8 cellular contexts compared by ENCODE assay signal in genomic region chr11:68212421-68213134, GRCh38. TPM values are rescaled to one million over a fixed set of nuclear protein-coding genes. Genes with fewer than 3 reads are reported as not detected.
DNase-seq lines count a peak whose midpoint lies in the region; ATAC-seq lines count a peak whose summit lies in the region.

No MANE protein-coding gene starts in this region.

- ATAC-seq in HG02870 (IDR thresholded peaks at IDR 0.05; ENCODE audit: unreplicated experiment), result peak; percentile 32

- DNase-seq in NCI-H2081 (lab: John Stamatoyannopoulos, UW), result peak; percentile 33 to 58
- DNase-seq in NCI-H2081 treated with DMSO at 0.1 percent for 48 hours (lab: John Stamatoyannopoulos, UW), result no peak
- peak; percentile 34 to 73 for DNase-seq in NCI-H446 (lab: John Stamatoyannopoulos, UW)
- DNase-seq in activated CD4-positive, alpha-beta T cell treated with anti-CD3 and anti-CD28 coated beads, Interleukin-2, amount 50 U/mL, for 4 hours, result peak; percentile 30 to 34
- peak; percentile 50 for DNase-seq in effector CD4-positive, alpha-beta T cell
- peak; percentile 82 to 85 for DNase-seq in lung microvascular endothelial cell (ENCODE audit: low read depth in 2 of 2)
- DNase-seq in stimulated activated CD8-positive, alpha-beta memory T cell treated with anti-CD3 and anti-CD28 coated beads, Interleukin-15, amount 100 ng/mL, for 48 hours (ENCODE audit: low read depth in 2 of 2), result peak; percentile 49 to 57

RNA-seq across cellular contexts. Expression of gene KMT5B, which starts 0.5 kb away (rescaled TPM):
- 15.7 and 25.0 TPM in 2 replicates for total RNA-seq in lung microvascular endothelial cell

RNA-seq across cellular contexts. Expression of gene C11orf24, which starts 59.2 kb away (rescaled TPM):
- 5.0 and 5.4 TPM in 2 replicates for total RNA-seq in lung microvascular endothelial cell
